ENCODE assay signal across 8 cellular contexts in genomic region chr2:73070651-73071451, GRCh38. TPM values are rescaled to one million over a fixed set of nuclear protein-coding genes. Genes with fewer than 3 reads are reported as not detected.
DNase-seq lines count a peak whose midpoint lies in the region; ATAC-seq and TF ChIP-seq lines count a peak whose summit lies in the region.

No MANE protein-coding gene starts in this region.

- peak overlapping the region; percentile 85 for H3K4me3 ChIP-seq in ACC112 (ENCODE audit: low read depth, low read length)
- H3K4me3 ChIP-seq in breast epithelium: peak overlapping the region; percentile 89 to 93 (median 92)
- H3K4me3 ChIP-seq in skin epidermis: peak overlapping the region; percentile 55 to 98 (median 85)

- DNase-seq in NCI-H2171 (lab: John Stamatoyannopoulos, UW): peak; percentile 88
- DNase-seq in breast epithelium (ENCODE audit: low spot score in 2 of 2): peak; percentile 94 to 96
- peak; percentile 98 for DNase-seq in iPS-NIHi11 (ENCODE audit: low spot score)

- no peaks in the 10 kb centered on the region for H3K9me3 ChIP-seq in breast epithelium

- H3K36me3 ChIP-seq in ACC112 (ENCODE audit: insufficient read depth, low read length): no peaks in the 10 kb centered on the region
- H3K36me3 ChIP-seq in breast epithelium: no peaks in the 10 kb centered on the region

- H3K79me2 ChIP-seq in ACC112 (ENCODE audit: control insufficient read depth, insufficient read depth, low read length, unreplicated experiment): peaks cover 28% of the 10 kb centered on the region

- peak; percentile 85 for ATAC-seq in GM18870 (IDR thresholded peaks at IDR 0.05; ENCODE audit: unreplicated experiment)
- peak; percentile 89 for ATAC-seq in HG03108 (IDR thresholded peaks at IDR 0.05; ENCODE audit: unreplicated experiment)

- TF ChIP-seq CTCF in VCaP (conservative IDR thresholded peaks at IDR 0.05) (no peak), breast epithelium (IDR thresholded peaks at IDR 0.05) (no peak)

- no peak for TF ChIP-seq POLR2A in breast epithelium (IDR thresholded peaks at IDR 0.05)

- H3K27me3 ChIP-seq in ACC112 (ENCODE audit: insufficient read depth, low read length) (no peaks in the 10 kb centered on the region), breast epithelium (no peaks in the 10 kb centered on the region)

- peaks cover 7% of the 10 kb centered on the region for H3K4me1 ChIP-seq in ACC112 (ENCODE audit: control insufficient read depth, insufficient read depth, low read length, unreplicated experiment)
- H3K4me1 ChIP-seq in breast epithelium: peaks cover 0 to 9% of the 10 kb centered on the region in 2 donors

- H2AFZ ChIP-seq in ACC112 (ENCODE audit: low read length, unreplicated experiment): peak overlapping the region; percentile 6

- intact Hi-C loops in breast epithelium (cut with DNase I; ENCODE audit: low total_unique reads): no loop called here

- H3K27ac ChIP-seq in ACC112 (ENCODE audit: low read depth, low read length) (peak overlapping the region; percentile 43; the same call in 1 of the 2 replicates), VCaP (peak overlapping the region; percentile 82), breast epithelium (peak overlapping the region; percentile 86 to 90), skin epidermis (peak overlapping the region; percentile 77 to 98 (median 90))

RNA-seq across cellular contexts. Expression of gene SFXN5, which starts 0.7 kb away (rescaled TPM):
- total RNA-seq in breast epithelium: 10 to 100 TPM in 2 of 3 donors, 1 to 10 TPM in 1; 6.7 to 19.6 (median 12.8) TPM

RNA-seq across cellular contexts. Expression of gene RAB11FIP5, which starts 41.9 kb away (rescaled TPM):
- total RNA-seq in breast epithelium: 10 to 100 TPM; 20.6 to 27.4 (median 26.5) TPM

Comparison
In these comparisons a context has a peak if more than half of its experiments do, and no peak if none do; other contexts are left out.
1. Peak in every context shown above with its lines: DNase-seq, ATAC-seq, H3K4me3 ChIP-seq and H3K27ac ChIP-seq.